Comparison of ENCODE assay signal across 1 cellular context in genomic region chr7:91953618-91954017, GRCh38.
TF ChIP-seq lines count a peak whose summit lies in the region.

No MANE protein-coding gene starts in this region.

TF ChIP-seq in IMR-90, 13 proteins besides CTCF, POLR2A, EP300 and RAD21:
- no peak for TF ChIP-seq CEBPB (IDR thresholded peaks at IDR 0.05; ENCODE audit: low read depth, low read length)
- no peak for TF ChIP-seq RFX5 (IDR thresholded peaks at IDR 0.05; ENCODE audit: low read depth, low read length)
- TF ChIP-seq NFE2L2 (IDR thresholded peaks at IDR 0.05; ENCODE audit: low read depth, low read length), result no peak
- TF ChIP-seq RCOR1 (IDR thresholded peaks at IDR 0.05; ENCODE audit: insufficient replicate concordance, low read length), result no peak
- TF ChIP-seq SMC3 (IDR thresholded peaks at IDR 0.05; ENCODE audit: low read depth, low read length), result no peak; the same call in 1 of the 2 replicates
- no peak for TF ChIP-seq CHD1 (IDR thresholded peaks at IDR 0.05; ENCODE audit: low read depth, low read length)
- no peak for TF ChIP-seq ELK1 (IDR thresholded peaks at IDR 0.05; ENCODE audit: borderline replicate concordance, low read depth, low read length)
- TF ChIP-seq BHLHE40 (IDR thresholded peaks at IDR 0.05; ENCODE audit: low read depth, low read length), result no peak
